In genomic region chr17:60116196-60116595, GRCh38 we compare ENCODE assay signal across 4 cellular contexts. TPM values are rescaled to one million over a fixed set of nuclear protein-coding genes. Genes with fewer than 3 reads are reported as not detected.
"Had no signal": no experiment of that assay in that cellular context is flagged by ENCODE, and none has a peak within 500 bp of the region (broad histone marks: within the 10 kb centered on the region; RNA-seq: fewer than 3 reads in every experiment).

No MANE protein-coding gene starts in this region.

RNA-seq across cellular contexts. Expression of gene CA4, which starts 33.6 kb away (rescaled TPM):
- total RNA-seq: HT-29, HT1080, IMR-90 had no signal
- polyA plus RNA-seq: IgD-negative memory B cell, IMR-90 had no signal
